ENCODE assay signal across 20 cellular contexts in the genomic region with DNA sequence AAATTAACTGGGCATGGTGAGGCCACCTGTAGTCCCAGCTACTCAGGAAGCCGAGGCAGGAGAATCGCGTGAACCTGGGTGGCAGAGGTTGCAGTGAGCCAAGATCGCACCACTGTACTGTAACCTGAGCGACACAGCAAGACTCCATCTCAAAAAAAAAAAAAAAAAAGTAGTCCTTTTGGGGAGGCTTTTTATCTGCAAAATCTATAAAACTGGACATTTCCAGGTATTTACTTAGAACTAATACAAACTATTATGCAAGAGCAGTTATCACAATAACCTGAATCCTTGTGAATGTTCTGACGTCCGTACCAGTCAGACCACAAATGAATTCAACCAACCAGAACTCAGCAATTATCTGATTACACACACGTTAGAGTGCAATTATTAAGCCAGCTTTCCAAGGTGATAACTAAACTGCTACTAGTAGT. TPM values are rescaled to one million over a fixed set of nuclear protein-coding genes. Genes with fewer than 3 reads are reported as not detected.
DNase-seq lines count a peak whose midpoint lies in the region; ATAC-seq, FAIRE-seq and TF ChIP-seq lines count a peak whose summit lies in the region.
"Had no signal": no experiment of that assay in that cellular context is flagged by ENCODE, and none has a peak within 500 bp of the region (broad histone marks: within the 10 kb centered on the region; RNA-seq: fewer than 3 reads in every experiment).

No MANE protein-coding gene starts in this region.

- H3K27ac ChIP-seq in hepatocyte (peak overlapping the region; percentile 32), pancreas (no peak overlapping the region), brain microvascular endothelial cell (no peak overlapping the region), mesendoderm (ENCODE audit: low read depth, low read length) (no peak overlapping the region)
- H3K27ac ChIP-seq: BLaER1 treated with 17β-estradiol and CSF1 and Interleukin-3, amounts not matched to agents 10 nM and 100 nM; SJCRH30 had no signal

- H3K79me1 ChIP-seq in mesendoderm (ENCODE audit: low read length), result no peaks in the 10 kb centered on the region

- no peak overlapping the region for H2BK120ac ChIP-seq in mesendoderm (ENCODE audit: low read depth, low read length)

- H3K4me1 Mint-ChIP-seq in Caco-2 (ENCODE audit: low read depth, unreplicated experiment) (peaks cover 14% of the 10 kb centered on the region), natural killer cell (no peaks in the 10 kb centered on the region)

- peak overlapping the region; percentile 66 for H3K27ac Mint-ChIP-seq in Caco-2 (ENCODE audit: unreplicated experiment)
- no peak overlapping the region for H3K27ac Mint-ChIP-seq in natural killer cell

- H3K4me1 ChIP-seq in Caco-2 (peaks cover 13% of the 10 kb centered on the region), hepatocyte (ENCODE audit: insufficient read depth) (no peaks in the 10 kb centered on the region), pancreas (peaks cover 6 to 9% (median 7%) of the 10 kb centered on the region in 3 donors), mesendoderm (ENCODE audit: control insufficient read depth, low read depth, low read length) (no peaks in the 10 kb centered on the region)
- H3K4me1 ChIP-seq: SJCRH30 had no signal

- H3K4me3 ChIP-seq in Caco-2 (ENCODE audit: low read depth, low read length) (no peak overlapping the region), hepatocyte (no peak overlapping the region), pancreas (no peak overlapping the region), brain microvascular endothelial cell (ENCODE audit: low read depth, low read length) (no peak overlapping the region), mesendoderm (ENCODE audit: low read length) (no peak overlapping the region)
- H3K4me3 ChIP-seq: BLaER1 treated with 17β-estradiol and CSF1 and Interleukin-3, amounts not matched to agents 10 nM and 100 nM; SJCRH30 had no signal

- H3K27me3 Mint-ChIP-seq in Caco-2 (ENCODE audit: insufficient read depth, unreplicated experiment), result no peaks in the 10 kb centered on the region
- peaks cover 7 to 10% of the 10 kb centered on the region in 2 donors for H3K27me3 Mint-ChIP-seq in natural killer cell (ENCODE audit: low read depth in 2 of 2)

- no peak overlapping the region for H3K4ac ChIP-seq in mesendoderm (ENCODE audit: low read depth, low read length)

- H3K23ac ChIP-seq in mesendoderm (ENCODE audit: low read length), result no peak overlapping the region

- H3K9me3 Mint-ChIP-seq in Caco-2 (ENCODE audit: unreplicated experiment) (peaks cover 3% of the 10 kb centered on the region), natural killer cell (no peaks in the 10 kb centered on the region)

- H3K56ac ChIP-seq in mesendoderm (ENCODE audit: low read length), result no peak overlapping the region

- no peaks in the 10 kb centered on the region for H3K79me2 ChIP-seq in hepatocyte
- H3K79me2 ChIP-seq in mesendoderm (ENCODE audit: control insufficient read depth, insufficient read depth, low read length), result no peaks in the 10 kb centered on the region

- H2BK15ac ChIP-seq in mesendoderm (replicated peaks; ENCODE audit: low read depth), result no peak overlapping the region

- H3K9me3 ChIP-seq in Caco-2 (no peaks in the 10 kb centered on the region), hepatocyte (ENCODE audit: low read depth) (no peaks in the 10 kb centered on the region), pancreas (no peaks in the 10 kb centered on the region)
- H3K9me3 ChIP-seq: SJCRH30 had no signal

- in situ Hi-C loops in brain microvascular endothelial cell (cut with HindIII; ENCODE audit: low pct_ligation_motif_present, low sequenced_read_pairs), result no loop called here

- H3K9me2 ChIP-seq in hepatocyte (replicated peaks; ENCODE audit: insufficient read depth), result no peaks in the 10 kb centered on the region

- H3K9ac ChIP-seq in mesendoderm (ENCODE audit: low read length), result no peak overlapping the region
- H3K9ac ChIP-seq: BLaER1 treated with 17β-estradiol and CSF1 and Interleukin-3, amounts not matched to agents 10 nM and 100 nM had no signal

- H2BK5ac ChIP-seq in mesendoderm (ENCODE audit: low read length), result no peak overlapping the region

- 74% methylated on average over 8 of the region's 8 CpGs for WGBS in hepatocyte (ENCODE audit: low lambda C conversion rate, missing lambda C conversion rate)
- WGBS in pancreas, 2 donors, result 35 to 45% methylated on average over 8 of the region's 8 CpGs
- no CpG with 5 or more reads among the region's 8 CpGs for WGBS in mesendoderm (ENCODE audit: extremely low coverage, insufficient coverage, low lambda C conversion rate)

- ATAC-seq in pancreas, result peak; percentile 70 to 83 (median 74)
- ATAC-seq in natural killer cell, result no peak
- ATAC-seq: HCT116, PC-3 had no signal

- TF ChIP-seq CTCF in Caco-2 (IDR thresholded peaks at IDR 0.05; ENCODE audit: insufficient read depth in 1 of 2, low read depth in 1 of 2, low read length in 1 of 2, severe bottlenecking in 1 of 2, unreplicated experiment in 1 of 2) (no peak), hepatocyte (IDR thresholded peaks at IDR 0.05; ENCODE audit: poor library complexity) (no peak), pancreas (IDR thresholded peaks at IDR 0.05) (no peak), natural killer cell (IDR thresholded peaks at IDR 0.05) (no peak), brain microvascular endothelial cell (IDR thresholded peaks at IDR 0.05; ENCODE audit: low read depth, low read length, missing control alignments) (no peak)

- POLR2A ChIA-PET in Caco-2 (lab: Charles Lee), result interaction anchor here (0.6 kb wide), 1 partner anchor 31 kb away, joined by 3 read pairs; no protein-coding TSS in a partner anchor

- no peak overlapping the region for H3K18ac ChIP-seq in mesendoderm (ENCODE audit: low read length)

- no peaks in the 10 kb centered on the region for H4K20me1 ChIP-seq in hepatocyte (ENCODE audit: insufficient read depth, poor library complexity, severe bottlenecking)
- H4K20me1 ChIP-seq: BLaER1 treated with 17β-estradiol and CSF1 and Interleukin-3, amounts not matched to agents 10 nM and 100 nM had no signal

- H2AK5ac ChIP-seq in mesendoderm (ENCODE audit: low read length), result no peak overlapping the region

- no peak overlapping the region for H2AFZ ChIP-seq in hepatocyte

- H3K36me3 ChIP-seq in Caco-2 (ENCODE audit: control insufficient read depth, insufficient read depth, low read length) (no peaks in the 10 kb centered on the region), hepatocyte (replicated peaks; ENCODE audit: insufficient read depth, low read depth) (no peaks in the 10 kb centered on the region), pancreas (no peaks in the 10 kb centered on the region), brain microvascular endothelial cell (replicated peaks) (no peaks in the 10 kb centered on the region), mesendoderm (ENCODE audit: control insufficient read depth, insufficient read depth, low read length) (no peaks in the 10 kb centered on the region)
- H3K36me3 ChIP-seq: BLaER1 treated with 17β-estradiol and CSF1 and Interleukin-3, amounts not matched to agents 10 nM and 100 nM; SJCRH30 had no signal

- no peaks in the 10 kb centered on the region for H3K27me3 ChIP-seq in Caco-2 (replicated peaks; ENCODE audit: control insufficient read depth, insufficient read depth, low read length)
- H3K27me3 ChIP-seq in hepatocyte, result no peaks in the 10 kb centered on the region
- H3K27me3 ChIP-seq in pancreas, result no peaks in the 10 kb centered on the region
- no peaks in the 10 kb centered on the region for H3K27me3 ChIP-seq in brain microvascular endothelial cell (replicated peaks)
- H3K27me3 ChIP-seq in mesendoderm (ENCODE audit: insufficient read depth, low read length, poor library complexity), result no peaks in the 10 kb centered on the region
- H3K27me3 ChIP-seq: SJCRH30 had no signal

- H3K36me3 Mint-ChIP-seq in Caco-2 (ENCODE audit: insufficient read depth, unreplicated experiment), result peaks cover 6% of the 10 kb centered on the region
- no peaks in the 10 kb centered on the region for H3K36me3 Mint-ChIP-seq in natural killer cell

- H3K4me2 ChIP-seq in hepatocyte (no peak overlapping the region), mesendoderm (ENCODE audit: low read length) (no peak overlapping the region)
- H3K4me2 ChIP-seq: BLaER1 treated with 17β-estradiol and CSF1 and Interleukin-3, amounts not matched to agents 10 nM and 100 nM had no signal

- no TSS peak for BruUV-seq in Caco-2 (replicated peaks; lab: Mats Ljungman, UMichigan)

- H4K5ac ChIP-seq in mesendoderm (ENCODE audit: low read length), result no peak overlapping the region

- CTCF ChIA-PET in Caco-2 (lab: Charles Lee), result no interaction called here

- DNase-seq in Caco-2 (peak in 1 of 2 experiments; percentile 25), NCI-H69 (lab: John Stamatoyannopoulos, UW) (peak; percentile 6), hepatocyte (ENCODE audit: low spot score) (peak; percentile 10), pancreas (no peak), natural killer cell (no peak), brain microvascular endothelial cell (no peak), mesendoderm (no peak)
- no peak for DNase-seq in stimulated activated naive CD4-positive, alpha-beta T cell (lab: John Stamatoyannopoulos, UW)
- DNase-seq: DMS 273 treated with DMSO at 0.1 percent for 48 hours, GF-D8, GOT3, MM.1S, NCI-H1092, NCI-H1694, NCI-H510A, PC-3, SJCRH30 had no signal

- intact Hi-C loops in Caco-2 (cut with micrococcal nuclease; ENCODE audit: unreplicated experiment), result no loop called here
- intact Hi-C loops in pancreas (cut with DNase I), result no loop called here
- intact Hi-C loops in natural killer cell (cut with micrococcal nuclease), result no loop called here

- no peak overlapping the region for H4K8ac ChIP-seq in mesendoderm (ENCODE audit: low read depth, low read length)

- no peak for FAIRE-seq in pancreas (lab: Jason Lieb, UNC)
- FAIRE-seq: GM19239 had no signal

- H3K4me3 Mint-ChIP-seq in Caco-2 (ENCODE audit: unreplicated experiment) (no peak overlapping the region), natural killer cell (no peak overlapping the region)

RNA-seq across cellular contexts. Expression of gene RAPH1, which starts 8.8 kb away (rescaled TPM):
- 109 and 114 TPM in 2 replicates for total RNA-seq in Caco-2 (2022)
- 14.6 and 22.1 TPM in 2 replicates for total RNA-seq in hepatocyte
- polyA plus RNA-seq in hepatocyte, result 8.3 and 12.9 TPM in 2 replicates
- total RNA-seq in pancreas, result 10 to 100 TPM in 5 of 6 donors, 1 to 10 TPM in 1; 7.6 to 19.2 (median 13.7) TPM
- 1 to 10 TPM; 2.3 to 3.7 TPM for polyA plus RNA-seq in pancreas
- total RNA-seq in natural killer cell, result 1 to 10 TPM in 2 of 3 donors, under 1 TPM in 1; 0.34 to 3.6 (median 1.5) TPM
- polyA plus RNA-seq in mesendoderm (2013, experiment 1 of 2), result 17.7 TPM
- polyA plus RNA-seq in mesendoderm (2013, experiment 2 of 2), result 19.0 TPM

Comparison
In these comparisons a context has a peak if more than half of its experiments do, and no peak if none do; other contexts are left out.
1. DNase-seq: peak in NCI-H69 (single experiment) and hepatocyte (single experiment); none in pancreas (0 of 6), natural killer cell (single experiment), stimulated activated naive CD4-positive, alpha-beta T cell (0 of 6), brain microvascular endothelial cell (single experiment) and mesendoderm (single experiment).
2. ATAC-seq: peak in pancreas (4 of 4); none in natural killer cell (0 of 3).